Comparison of ENCODE assay signal across 8 cellular contexts in genomic region chr9:33265211-33265885, GRCh38. TPM values are rescaled to one million over a fixed set of nuclear protein-coding genes. Genes with fewer than 3 reads are reported as not detected.
DNase-seq lines count a peak whose midpoint lies in the region; ATAC-seq and TF ChIP-seq lines count a peak whose summit lies in the region.

No MANE protein-coding gene starts in this region.

- dilution Hi-C loops in mammary epithelial cell (cut with HindIII; ENCODE audit: low sequenced_read_pairs) = no loop called here

- H4K20me1 ChIP-seq in mammary epithelial cell (ENCODE audit: insufficient read depth, low read length) = no peaks in the 10 kb centered on the region

- peak in 1 of 2 donors; percentile 17 for DNase-seq in heart right ventricle
- no peak for DNase-seq in Right ventricle myocardium inferior (ENCODE audit: missing footprints)
- peak; percentile 45 for DNase-seq in mammary epithelial cell
- no peak for DNase-seq in mesothelial cell of epicardium (ENCODE audit: low spot score in 2 of 2, unreplicated experiment in 2 of 2)
- no peak for DNase-seq in HuH-7 (ENCODE audit: low spot score)
- DNase-seq in middle frontal gyrus (ENCODE audit: extremely low spot score, low spot score) = no peak

- H3K36me3 ChIP-seq in heart right ventricle = peaks cover 0 to 69% (median 38%) of the 10 kb centered on the region in 9 donors
- peaks cover 21% of the 10 kb centered on the region for H3K36me3 ChIP-seq in mammary epithelial cell (ENCODE audit: insufficient read depth, low read length)

- TSS peak; percentile 36 for BruUV-seq in mammary epithelial cell (replicated peaks; lab: Mats Ljungman, UMichigan)

- peak overlapping the region; percentile 89 for H3K4me2 ChIP-seq in mammary epithelial cell (ENCODE audit: insufficient read depth, low read depth, low read length)

- in situ Hi-C loops in mammary epithelial cell (cut with MboI; ENCODE audit: low sequenced_read_pairs in 2 of 2) = no loop called here

- CTCF ChIA-PET in mammary epithelial cell (lab: Charles Lee; ENCODE audit: low non-redundant PET) = interaction anchor here (0.7 kb wide), 1 partner anchor 22 kb away, joined by 6 read pairs; no protein-coding TSS in a partner anchor

- no peaks in the 10 kb centered on the region for H3K27me3 Mint-ChIP-seq in mesothelial cell of epicardium (ENCODE audit: low read depth)

- H3K4me3 Mint-ChIP-seq in mesothelial cell of epicardium = peak overlapping the region; percentile 87

- H3K27ac ChIP-seq in heart right ventricle = peak overlapping the region; percentile 54 to 97 (median 86)
- peak overlapping the region; percentile 87 for H3K27ac ChIP-seq in mammary epithelial cell (ENCODE audit: insufficient read depth, low read depth, low read length)

- WGBS in heart right ventricle, 2 donors = 21 to 22% methylated on average over 13 of the region's 13 CpGs
- WGBS in mammary epithelial cell (ENCODE audit: low coverage, missing lambda C conversion rate) = 20% methylated on average over 9 of the region's 13 CpGs

- peak overlapping the region; percentile 46 to 96 (median 90) for H3K4me3 ChIP-seq in heart right ventricle
- H3K4me3 ChIP-seq in mammary epithelial cell (replicated peaks in 1 of 3; ENCODE audit: insufficient read depth in 1 of 3, low read depth in 2 of 3, low read length in 3 of 3) = peak overlapping the region; percentile 53 to 90 (median 75)

- peaks cover 27% of the 10 kb centered on the region for H3K4me1 Mint-ChIP-seq in mesothelial cell of epicardium

- H3K9me3 ChIP-seq in heart right ventricle = no peaks in the 10 kb centered on the region
- no peaks in the 10 kb centered on the region for H3K9me3 ChIP-seq in mammary epithelial cell (replicated peaks; ENCODE audit: insufficient read depth, low read length)

- H3K27me3 ChIP-seq in heart right ventricle (no peaks in the 10 kb centered on the region), mammary epithelial cell (ENCODE audit: insufficient read depth, low read length) (no peaks in the 10 kb centered on the region)

- H3K4me1 ChIP-seq in heart right ventricle = peaks cover 4 to 44% (median 27%) of the 10 kb centered on the region in 9 donors
- peaks cover 17% of the 10 kb centered on the region for H3K4me1 ChIP-seq in mammary epithelial cell (ENCODE audit: insufficient read depth, low read length)

- H3K9me3 Mint-ChIP-seq in mesothelial cell of epicardium = no peaks in the 10 kb centered on the region

- TF ChIP-seq CTCF in heart right ventricle (IDR thresholded peaks at IDR 0.05) = no peak
- no peak for TF ChIP-seq CTCF in mammary epithelial cell (conservative IDR thresholded peaks at IDR 0.05 in 1 of 2, IDR thresholded peaks at IDR 0.05 in 1 of 2; ENCODE audit: extremely low read depth in 1 of 2, insufficient read depth in 1 of 2, low read depth in 1 of 2, low read length in 2 of 2)
- TF ChIP-seq CTCF in mesothelial cell of epicardium (IDR thresholded peaks at IDR 0.05; ENCODE audit: unreplicated experiment) = no peak

- ATAC-seq in heart right ventricle (peak in 2 of 8 donors; percentile 1 to 25), Right ventricle myocardium inferior (no peak), HG03565 (IDR thresholded peaks at IDR 0.05; ENCODE audit: unreplicated experiment) (no peak), HG03457 (IDR thresholded peaks at IDR 0.05; ENCODE audit: unreplicated experiment) (no peak)

- peaks cover 19% of the 10 kb centered on the region for H3K36me3 Mint-ChIP-seq in mesothelial cell of epicardium

- peak overlapping the region; percentile 93 for H3K9ac ChIP-seq in mammary epithelial cell (ENCODE audit: insufficient read depth, low read length)

- intact Hi-C loops in heart right ventricle (cut with DNase I) (no loop called here), Right ventricle myocardium inferior (cut with DNase I) (no loop called here), mammary epithelial cell (cut with micrococcal nuclease) (no loop called here)

- peaks cover 61% of the 10 kb centered on the region for H3K79me2 ChIP-seq in mammary epithelial cell (ENCODE audit: insufficient read depth, low read length)

- peak overlapping the region; percentile 93 for H3K27ac Mint-ChIP-seq in mesothelial cell of epicardium

- H2AFZ ChIP-seq in mammary epithelial cell (ENCODE audit: low read depth, low read length) = peak overlapping the region; percentile 62

RNA-seq across cellular contexts. Expression of gene CHMP5, which starts 0.5 kb away (rescaled TPM):
- total RNA-seq in heart right ventricle (10 to 100 TPM; 41.4 to 57.2 (median 53.5) TPM), Right ventricle myocardium inferior (51.5 TPM), mammary epithelial cell (10 to 100 TPM; 52.7 to 54.0 TPM), mesothelial cell of epicardium (49.1 to 50.2 TPM (median 49.4 TPM) in 3 replicates)
- polyA plus RNA-seq in heart right ventricle (10 to 100 TPM; 24.1 to 55.6 TPM), mammary epithelial cell (50.6 TPM)
- polyA minus RNA-seq in mammary epithelial cell = 30.3 TPM

RNA-seq across cellular contexts. Expression of gene BAG1, which starts 0.8 kb away (rescaled TPM):
- 100 to 1,000 TPM in 8 of 10 donors, 10 to 100 TPM in 2; 95.3 to 159 (median 132) TPM for total RNA-seq in heart right ventricle
- 100 to 1,000 TPM in 1 of 2 donors, 10 to 100 TPM in 1; 71.9 to 148 TPM for polyA plus RNA-seq in heart right ventricle
- 132 TPM for total RNA-seq in Right ventricle myocardium inferior
- total RNA-seq in mammary epithelial cell = 10 to 100 TPM; 28.5 to 30.9 TPM
- polyA plus RNA-seq in mammary epithelial cell = 20.3 TPM
- 5.4 TPM for polyA minus RNA-seq in mammary epithelial cell
- 48.0 to 49.6 TPM (median 48.4 TPM) in 3 replicates for total RNA-seq in mesothelial cell of epicardium

RNA-seq across cellular contexts. Expression of gene NFX1, which starts 25.0 kb away (rescaled TPM):
- total RNA-seq in heart right ventricle (10 to 100 TPM; 27.9 to 44.1 (median 34.5) TPM), Right ventricle myocardium inferior (29.3 TPM), mammary epithelial cell (10 to 100 TPM; 29.8 to 47.2 TPM), mesothelial cell of epicardium (28.7 to 30.2 TPM (median 29.4 TPM) in 3 replicates)
- polyA plus RNA-seq in heart right ventricle (10 to 100 TPM; 14.5 to 15.1 TPM), mammary epithelial cell (23.8 TPM)
- polyA minus RNA-seq in mammary epithelial cell = 33.1 TPM

RNA-seq across cellular contexts. Expression of gene SPINK4, which starts 25.4 kb away (rescaled TPM):
- total RNA-seq in heart right ventricle = not detected
- not detected for polyA plus RNA-seq in heart right ventricle
- not detected for total RNA-seq in Right ventricle myocardium inferior
- not detected for total RNA-seq in mammary epithelial cell
- polyA plus RNA-seq in mammary epithelial cell = not detected
- polyA minus RNA-seq in mammary epithelial cell = not detected
- total RNA-seq in mesothelial cell of epicardium = not detected in 3 replicates
